In the genomic region with DNA sequence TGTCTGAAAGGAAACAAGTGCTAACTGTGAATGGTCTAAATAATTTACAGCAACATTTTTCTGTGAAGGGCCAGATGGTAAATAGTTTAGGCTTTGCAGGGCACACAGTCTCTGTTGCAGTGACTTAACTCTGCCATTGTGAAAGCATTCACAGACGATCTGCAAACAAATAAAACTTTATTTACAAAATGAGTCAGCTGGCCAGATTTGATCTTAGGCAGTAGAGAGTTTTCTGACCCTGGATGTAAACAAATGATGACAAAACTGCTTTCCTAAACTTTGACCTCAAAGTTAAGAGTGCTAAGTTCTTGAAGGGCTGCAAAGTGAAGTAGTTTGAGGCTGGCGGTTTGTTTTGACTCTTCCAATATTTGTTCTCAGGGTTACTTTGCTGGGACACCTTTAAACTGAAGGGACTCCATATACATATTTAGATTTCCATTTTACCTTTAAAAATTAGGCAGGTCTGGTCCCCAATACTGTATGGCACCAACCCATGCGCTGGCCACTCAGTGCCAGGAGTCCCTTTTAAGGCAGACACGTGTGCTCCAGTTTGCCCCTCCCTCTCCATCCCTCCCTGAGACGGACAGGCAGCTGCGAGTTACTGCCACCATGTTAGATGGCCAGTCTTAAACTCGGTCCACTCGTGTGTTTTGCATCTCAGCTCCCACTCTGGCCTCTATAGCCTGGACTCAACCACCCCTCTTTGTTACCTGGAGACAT, we compare ENCODE assay signal across 24 cellular contexts. TPM values are rescaled to one million over a fixed set of nuclear protein-coding genes. Genes with fewer than 3 reads are reported as not detected.
DNase-seq lines count a peak whose midpoint lies in the region; ATAC-seq, FAIRE-seq and TF ChIP-seq lines count a peak whose summit lies in the region.
"Had no signal": no experiment of that assay in that cellular context is flagged by ENCODE, and none has a peak within 500 bp of the region (broad histone marks: within the 10 kb centered on the region; RNA-seq: fewer than 3 reads in every experiment).

No MANE protein-coding gene starts in this region.

- BruUV-seq in Panc1 (replicated peaks; lab: Mats Ljungman, UMichigan): no TSS peak

- TF ChIP-seq RAD21 in A549 (conservative IDR thresholded peaks at IDR 0.05 in 1 of 2, IDR thresholded peaks at IDR 0.05 in 1 of 2): peak in 1 of 2 experiments; percentile 27; a peak in 3 of 5 replicates

- intact Hi-C loops in Panc1 (cut with micrococcal nuclease; ENCODE audit: unreplicated experiment): no loop called here

- peaks cover 6% of the 10 kb centered on the region; the same call in 2 of the 3 replicates for H3K9me3 ChIP-seq in A549
- H3K9me3 ChIP-seq in HEK293 (ENCODE audit: control insufficient read depth, insufficient read depth, low read depth, low read length): no peaks in the 10 kb centered on the region
- H3K9me3 ChIP-seq in Panc1 (ENCODE audit: control insufficient read depth, insufficient read depth, low read depth, low read length): no peaks in the 10 kb centered on the region; the same call in 1 of the 2 replicates
- H3K9me3 ChIP-seq: suprapubic skin had no signal

- TF ChIP-seq CTCF in A549 (IDR thresholded peaks at IDR 0.05): no peak
- TF ChIP-seq CTCF in HEK293 (tag by site-specific recombination; IDR thresholded peaks at IDR 0.05): no peak
- TF ChIP-seq CTCF in Panc1 (IDR thresholded peaks at IDR 0.05): no peak

- in situ Hi-C loops in Panc1 (cut with HindIII; ENCODE audit: low pct_unique_long_range_greater_than_20kb, low sequenced_read_pairs): no loop called here

- H3K27ac ChIP-seq in A549 (peak overlapping the region; percentile 28 to 55; a peak in 4 of 6 replicates), HEK293 (ENCODE audit: extremely low read depth, low read depth, low read length) (peak overlapping the region; percentile 22; the same call in 1 of the 2 replicates), Panc1 (ENCODE audit: low read length) (0 out of 2 replicates have a peak overlapping the region, but pooled peaks have one; percentile 48)
- H3K27ac ChIP-seq: suprapubic skin, VCaP had no signal

- CTCF ChIA-PET in A549 (lab: Yijun Ruan, JAX): interaction anchor here (0.9 to 1.0 kb wide), 2 partner anchors 204 to 257 kb away, joined by 3 to 4 read pairs; no protein-coding TSS in a partner anchor
- CTCF ChIA-PET in HEK293 (lab: Yijun Ruan, JAX): interaction anchor here (0.6 to 4.1 kb wide), 3 partner anchors 190 to 266 kb away, joined by 3 to 23 read pairs (median 3); no protein-coding TSS in a partner anchor
- CTCF ChIA-PET in Panc1 (lab: Charles Lee): no interaction called here

- DNase-seq in A549 (ENCODE audit: low read depth in 1 of 2, low spot score in 1 of 2) (peak; percentile 38 to 88), Panc1 (ENCODE audit: low read depth, low spot score) (peak; percentile 81), kidney tubule cell (ENCODE audit: low spot score) (peak; percentile 10)
- no peak for DNase-seq in activated CD8-positive, alpha-beta memory T cell treated with anti-CD3 and anti-CD28 coated beads, Interleukin-2, amount 50 U/mL, for 4 hours
- no peak for DNase-seq in central memory CD4-positive, alpha-beta T cell
- DNase-seq: activated CD4-positive, alpha-beta T cell treated with anti-CD3 and anti-CD28 coated beads, Interleukin-2, amount 50 U/mL, for 48 hours; activated effector memory CD4-positive, alpha-beta T cell treated with anti-CD3 and anti-CD28 coated beads, Interleukin-2, amount 50 U/mL, for 16 hours; C1 segment of cervical spinal cord; dermis blood vessel endothelial cell; DMS153; hippocampal formation; kidney glomerular epithelial cell; naive thymus-derived CD8-positive, alpha-beta T cell; NCI-H1417; NCI-H526 treated with DMSO at 0.1 percent for 48 hours; Right ventricle myocardium superior had no signal

- H3K36me3 ChIP-seq in HEK293 (ENCODE audit: control insufficient read depth in 2 of 2, insufficient read depth in 1 of 2, low read length in 2 of 2) (no peaks in the 10 kb centered on the region), Panc1 (ENCODE audit: control insufficient read depth, insufficient read depth, low read length) (no peaks in the 10 kb centered on the region)
- H3K36me3 ChIP-seq: suprapubic skin had no signal

- H3K4me2 ChIP-seq in A549: peak overlapping the region; percentile 55

- FAIRE-seq in A549 (lab: Jason Lieb, UNC): no peak
- FAIRE-seq: GM12892, H1 had no signal

- H3K4me1 ChIP-seq in A549 (peaks cover 20% of the 10 kb centered on the region), HEK293 (ENCODE audit: control insufficient read depth, insufficient read depth, low read length) (peaks cover 8% of the 10 kb centered on the region), Panc1 (ENCODE audit: control insufficient read depth, insufficient read depth, low read length) (peaks cover 18% of the 10 kb centered on the region)

- ATAC-seq in A549 (peak; percentile 65 to 80; a peak in 5 of 6 replicates), Panc1 (peak; percentile 92), HG03159 (IDR thresholded peaks at IDR 0.05; ENCODE audit: unreplicated experiment) (no peak)
- no peak for ATAC-seq in activated CD4-positive, CD25-positive, alpha-beta regulatory T cell treated with anti-CD3 and anti-CD28 coated beads, Interleukin-2, amount 50 U/mL, for 24 hours
- ATAC-seq: naive thymus-derived CD8-positive, alpha-beta T cell had no signal

- peak; percentile 62 to 63; a peak in 3 of 5 replicates for TF ChIP-seq EP300 in A549 (IDR thresholded peaks at IDR 0.05)

- 12% methylated on average over 8 of the region's 8 CpGs for WGBS in A549 (ENCODE audit: missing lambda C conversion rate)

- POLR2A ChIA-PET in A549 (lab: Yijun Ruan, JAX) (no interaction called here), HEK293 (lab: Yijun Ruan, JAX) (no interaction called here), Panc1 (lab: Charles Lee) (no interaction called here)

- H3K4me3 ChIP-seq in A549 (no peak overlapping the region), HEK293 (ENCODE audit: low read depth, low read length) (no peak overlapping the region), Panc1 (ENCODE audit: low read depth in 2 of 2, low read length in 2 of 2) (peak overlapping the region in 1 of 2 experiments; percentile 10; a peak in 1 of 4 replicates)
- H3K4me3 ChIP-seq: suprapubic skin had no signal

- TF ChIP-seq POLR2A in A549 (IDR thresholded peaks at IDR 0.05; ENCODE audit: low read length): no peak

- no peaks in the 10 kb centered on the region; the same call in 1 of the 2 replicates for H3K27me3 ChIP-seq in Panc1 (ENCODE audit: control insufficient read depth, insufficient read depth, low read length)

TF ChIP-seq in A549, 52 proteins besides CTCF, POLR2A, EP300 and RAD21 (continues in another document):
- peak; percentile 84 to 96 for TF ChIP-seq CEBPB (IDR thresholded peaks at IDR 0.05)
- no peak for TF ChIP-seq HOXA7 (CRISPR knock-in tag; IDR thresholded peaks at IDR 0.05)
- TF ChIP-seq EHMT2 (IDR thresholded peaks at IDR 0.05; ENCODE audit: low read depth): no peak
- TF ChIP-seq JUNB (IDR thresholded peaks at IDR 0.05): peak; percentile 93
- TF ChIP-seq NR3C1 (IDR thresholded peaks at IDR 0.05): no peak
- TF ChIP-seq, protein P1, sequence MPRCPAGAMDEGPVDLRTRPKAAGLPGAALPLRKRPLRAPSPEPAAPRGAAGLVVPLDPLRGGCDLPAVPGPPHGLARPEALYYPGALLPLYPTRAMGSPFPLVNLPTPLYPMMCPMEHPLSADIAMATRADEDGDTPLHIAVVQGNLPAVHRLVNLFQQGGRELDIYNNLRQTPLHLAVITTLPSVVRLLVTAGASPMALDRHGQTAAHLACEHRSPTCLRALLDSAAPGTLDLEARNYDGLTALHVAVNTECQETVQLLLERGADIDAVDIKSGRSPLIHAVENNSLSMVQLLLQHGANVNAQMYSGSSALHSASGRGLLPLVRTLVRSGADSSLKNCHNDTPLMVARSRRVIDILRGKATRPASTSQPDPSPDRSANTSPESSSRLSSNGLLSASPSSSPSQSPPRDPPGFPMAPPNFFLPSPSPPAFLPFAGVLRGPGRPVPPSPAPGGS (IDR thresholded peaks at IDR 0.05): 0 out of 3 replicates have a peak, but pooled peaks have one; percentile 56
- TF ChIP-seq GATA3 (IDR thresholded peaks at IDR 0.05; ENCODE audit: borderline replicate concordance): peak; percentile 97
- TF ChIP-seq NPAS2 (CRISPR knock-in tag; IDR thresholded peaks at IDR 0.05; ENCODE audit: borderline replicate concordance): no peak
- TF ChIP-seq, protein P2, sequence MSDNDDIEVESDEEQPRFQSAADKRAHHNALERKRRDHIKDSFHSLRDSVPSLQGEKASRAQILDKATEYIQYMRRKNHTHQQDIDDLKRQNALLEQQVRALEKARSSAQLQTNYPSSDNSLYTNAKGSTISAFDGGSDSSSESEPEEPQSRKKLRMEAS (IDR thresholded peaks at IDR 0.05): peak; percentile 68

TF ChIP-seq in HEK293, 187 proteins besides CTCF, POLR2A, EP300 and RAD21 (continues in another document):
- TF ChIP-seq GLIS2 (tag by site-specific recombination; IDR thresholded peaks at IDR 0.05) (no peak), ZBTB7A (tag by site-specific recombination; IDR thresholded peaks at IDR 0.05; ENCODE audit: low read depth) (no peak), GLIS1 (tag by site-specific recombination; IDR thresholded peaks at IDR 0.05) (0 out of 2 replicates have a peak, but pooled peaks have one; percentile 5), ZNF629 (tag by site-specific recombination; IDR thresholded peaks at IDR 0.05) (peak; percentile 66), ZNF175 (tag by site-specific recombination; IDR thresholded peaks at IDR 0.05) (no peak)
- TF ChIP-seq, protein P3, sequence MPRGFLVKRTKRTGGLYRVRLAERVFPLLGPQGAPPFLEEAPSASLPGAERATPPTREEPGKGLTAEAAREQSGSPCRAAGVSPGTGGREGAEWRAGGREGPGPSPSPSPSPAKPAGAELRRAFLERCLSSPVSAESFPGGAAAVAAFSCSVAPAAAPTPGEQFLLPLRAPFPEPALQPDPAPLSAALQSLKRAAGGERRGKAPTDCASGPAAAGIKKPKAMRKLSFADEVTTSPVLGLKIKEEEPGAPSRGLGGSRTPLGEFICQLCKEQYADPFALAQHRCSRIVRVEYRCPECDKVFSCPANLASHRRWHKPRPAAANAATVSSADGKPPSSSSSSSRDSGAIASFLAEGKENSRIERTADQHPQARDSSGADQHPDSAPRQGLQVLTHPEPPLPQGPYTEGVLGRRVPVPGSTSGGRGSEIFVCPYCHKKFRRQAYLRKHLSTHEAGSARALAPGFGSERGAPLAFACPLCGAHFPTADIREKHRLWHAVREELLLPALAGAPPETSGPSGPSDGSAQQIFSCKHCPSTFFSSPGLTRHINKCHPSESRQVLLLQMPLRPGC (tag by site-specific recombination; IDR thresholded peaks at IDR 0.05): peak; percentile 27; the same call in 1 of the 2 replicates

RNA-seq across cellular contexts. Expression of a gene that starts 4.0 kb away (rescaled TPM):
- polyA plus RNA-seq in A549 (2011; rRNA removed): 1.0 and 1.4 TPM in 2 replicates
- 0.54 and 0.82 TPM in 2 replicates for polyA plus RNA-seq in A549 (2012; cell fraction: cytosol; rRNA removed)
- polyA plus RNA-seq in A549 (2012; cell fraction: nucleus; rRNA removed): 1.7 and 2.0 TPM in 2 replicates
- 0.71 to 0.83 TPM (median 0.83 TPM) in 3 replicates for polyA plus RNA-seq in A549 (2017; fragmentation: RNase III; extraction: RNeasy Plus Mini Kit Qiagen cat#74134 plus additional on column Dnase treatment)
- 4.5 and 4.9 TPM in 2 replicates for polyA minus RNA-seq in A549 (2011; rRNA and poly(A)+ RNA removed)
- 0.54 TPM for total RNA-seq in Panc1 (2021; ENCODE audit: unreplicated experiment)
- 0.19 TPM for polyA plus RNA-seq in Panc1 (2012; ENCODE audit: insufficient read length)
- total RNA-seq: dermis blood vessel endothelial cell; naive thymus-derived CD8-positive, alpha-beta T cell; T-helper 1 cell treated with Interleukin-12 subunit alpha and Interleukin-12 subunit beta and Interleukin-4 antibody, amounts not matched to agents 30 ng/mL and 1 ng/mL, for 36 hours had no signal
- polyA plus RNA-seq: naive thymus-derived CD8-positive, alpha-beta T cell had no signal

Comparison
In these comparisons a context has a peak if more than half of its experiments do, and no peak if none do; other contexts are left out.
1. ATAC-seq: peak in A549 (2 of 2) and Panc1 (single experiment); none in HG03159 (single experiment) and activated CD4-positive, CD25-positive, alpha-beta regulatory T cell treated with anti-CD3 and anti-CD28 coated beads, Interleukin-2, amount 50 U/mL, for 24 hours (0 of 2).
2. DNase-seq: peak in A549 (2 of 2), Panc1 (single experiment) and kidney tubule cell (single experiment); none in activated CD8-positive, alpha-beta memory T cell treated with anti-CD3 and anti-CD28 coated beads, Interleukin-2, amount 50 U/mL, for 4 hours (single experiment) and central memory CD4-positive, alpha-beta T cell (single experiment).
3. Peak in every context shown above with its lines, with median percentiles within 50 percentile points of each other: H3K27ac ChIP-seq.